In the genomic region with DNA sequence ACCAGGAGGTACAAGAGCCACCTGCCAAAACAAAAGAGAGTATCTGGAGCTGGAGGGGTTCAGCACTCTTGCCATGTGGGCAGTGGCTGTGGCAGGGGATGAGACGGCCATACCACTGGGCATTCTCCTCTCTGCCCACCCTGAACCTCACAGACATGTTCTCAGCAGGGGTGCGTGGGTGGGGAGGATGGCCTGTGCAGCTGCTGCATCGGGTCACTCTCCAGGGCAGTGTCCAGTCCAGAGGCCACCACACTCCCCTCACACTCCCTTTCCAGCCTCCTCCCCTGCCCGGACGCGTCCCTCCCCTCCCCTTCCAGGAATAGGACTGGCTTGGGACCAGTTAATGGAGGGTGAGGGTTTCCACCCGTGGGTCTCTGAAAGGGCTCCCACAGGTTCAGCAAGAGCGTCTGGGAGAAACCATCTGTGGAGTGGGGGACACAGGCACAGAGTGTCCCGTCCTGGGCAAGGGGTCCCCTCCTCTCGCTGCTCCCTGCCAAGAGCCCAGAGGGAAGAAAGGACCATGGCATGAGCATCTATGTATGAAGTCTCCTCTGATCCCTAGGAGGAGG, we compare ENCODE assay signal across 1 cellular context.
TF ChIP-seq lines count a peak whose summit lies in the region.

No MANE protein-coding gene starts in this region.

TF ChIP-seq in H1, 55 proteins besides CTCF, POLR2A, EP300 and RAD21:
- no peak for TF ChIP-seq TBP (IDR thresholded peaks at IDR 0.05; ENCODE audit: low read depth, low read length)
- no peak for TF ChIP-seq POU5F1 (IDR thresholded peaks at IDR 0.05; ENCODE audit: low read depth, low read length)
- no peak for TF ChIP-seq GABPA (IDR thresholded peaks at IDR 0.05; ENCODE audit: borderline replicate concordance, insufficient read depth, low read length)
- TF ChIP-seq TEAD4 (IDR thresholded peaks at IDR 0.05; ENCODE audit: low read depth, low read length): no peak
- TF ChIP-seq RXRA (IDR thresholded peaks at IDR 0.05; ENCODE audit: insufficient read depth, low read depth, low read length): no peak
- TF ChIP-seq NRF1 (IDR thresholded peaks at IDR 0.05; ENCODE audit: low read depth, low read length): no peak
- no peak for TF ChIP-seq YY1 (IDR thresholded peaks at IDR 0.05; ENCODE audit: low read depth, low read length)
- no peak for TF ChIP-seq CBX8 (IDR thresholded peaks at IDR 0.05; ENCODE audit: borderline replicate concordance, low read depth, low read length)
- no peak for TF ChIP-seq GTF2F1 (IDR thresholded peaks at IDR 0.05; ENCODE audit: borderline replicate concordance, low read depth, low read length)
- TF ChIP-seq BCL11A (IDR thresholded peaks at IDR 0.05; ENCODE audit: low read depth in 2 of 2, low read length in 2 of 2): no peak
- no peak for TF ChIP-seq CHD1 (IDR thresholded peaks at IDR 0.05; ENCODE audit: low read depth, low read length)
- no peak for TF ChIP-seq RNF2 (IDR thresholded peaks at IDR 0.05; ENCODE audit: borderline replicate concordance, low read depth, low read length, missing control alignments, poor library complexity, severe bottlenecking)
- TF ChIP-seq RBBP5 (IDR thresholded peaks at IDR 0.05; ENCODE audit: borderline replicate concordance, low read depth, low read length): no peak
TF ChIP-seq in H1: peak in this region for 0.
